In the genomic region with DNA sequence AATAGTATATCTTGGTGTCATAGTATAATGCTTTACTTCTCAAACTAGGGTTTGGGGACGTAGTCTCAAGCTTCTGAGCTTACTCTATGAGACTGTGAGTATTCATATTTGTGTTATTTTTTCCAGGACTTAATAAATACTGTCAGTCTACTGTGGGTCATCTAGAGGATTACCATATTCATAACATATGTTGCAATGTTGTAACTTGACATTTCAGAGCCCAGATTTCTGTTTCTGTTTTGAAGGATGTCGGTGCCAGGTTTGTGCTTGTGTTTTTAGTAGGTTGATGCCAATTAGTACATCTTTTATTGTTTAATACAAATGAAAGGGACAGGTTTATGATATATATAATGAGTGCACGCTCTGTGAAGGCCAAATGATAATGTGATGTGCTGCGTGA, we compare ENCODE assay signal across 3 cellular contexts.
"Had no signal": no experiment of that assay in that cellular context is flagged by ENCODE, and none has a peak within 500 bp of the region (broad histone marks: within the 10 kb centered on the region; RNA-seq: fewer than 3 reads in every experiment).

No MANE protein-coding gene starts in this region.

- DNase-seq: H9, HCEC 1CT, IMR-90 had no signal
